In the genomic region with DNA sequence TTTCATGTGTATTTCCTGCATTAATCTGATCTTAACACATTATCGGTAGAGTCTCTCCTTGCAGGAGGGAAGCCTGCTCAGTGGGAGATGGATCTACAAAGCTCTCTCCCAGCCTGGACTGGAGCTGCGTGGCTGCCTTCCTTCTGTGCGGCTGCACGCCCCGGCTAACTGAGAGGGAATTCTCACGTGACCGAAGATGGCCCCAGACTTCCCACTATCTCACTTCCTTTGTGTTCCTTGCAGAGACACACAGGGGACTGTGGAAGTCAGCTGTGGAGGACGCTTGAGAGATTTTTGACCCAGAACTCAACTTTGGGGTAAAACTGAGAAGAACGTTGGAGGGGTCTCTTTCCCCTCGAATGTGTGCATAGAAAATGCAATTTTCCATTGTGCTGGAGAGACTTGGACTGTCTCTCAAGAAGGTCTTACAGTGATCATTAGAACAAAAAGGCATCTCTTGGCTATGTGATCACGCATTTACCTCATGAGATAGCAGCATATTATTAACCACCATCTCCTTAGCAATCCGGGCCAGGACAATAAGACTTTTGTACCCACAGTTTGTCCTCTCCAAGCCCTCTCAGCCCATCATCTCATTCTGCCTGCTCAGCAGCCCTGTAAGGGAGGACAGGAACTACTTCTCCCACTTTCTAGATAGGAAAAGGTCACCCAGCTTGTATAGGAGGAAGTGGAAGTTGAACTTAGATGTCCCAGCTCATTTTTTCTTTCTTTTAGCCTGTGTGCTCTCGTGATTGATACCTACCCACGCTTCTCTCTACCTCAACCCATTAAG, we compare ENCODE assay signal across 1 cellular context.
TF ChIP-seq lines count a peak whose summit lies in the region.

No MANE protein-coding gene starts in this region.

TF ChIP-seq in K562, 482 proteins besides CTCF, POLR2A, EP300 and RAD21 (continued from another document and continues in another):
- TF ChIP-seq, protein P1, sequence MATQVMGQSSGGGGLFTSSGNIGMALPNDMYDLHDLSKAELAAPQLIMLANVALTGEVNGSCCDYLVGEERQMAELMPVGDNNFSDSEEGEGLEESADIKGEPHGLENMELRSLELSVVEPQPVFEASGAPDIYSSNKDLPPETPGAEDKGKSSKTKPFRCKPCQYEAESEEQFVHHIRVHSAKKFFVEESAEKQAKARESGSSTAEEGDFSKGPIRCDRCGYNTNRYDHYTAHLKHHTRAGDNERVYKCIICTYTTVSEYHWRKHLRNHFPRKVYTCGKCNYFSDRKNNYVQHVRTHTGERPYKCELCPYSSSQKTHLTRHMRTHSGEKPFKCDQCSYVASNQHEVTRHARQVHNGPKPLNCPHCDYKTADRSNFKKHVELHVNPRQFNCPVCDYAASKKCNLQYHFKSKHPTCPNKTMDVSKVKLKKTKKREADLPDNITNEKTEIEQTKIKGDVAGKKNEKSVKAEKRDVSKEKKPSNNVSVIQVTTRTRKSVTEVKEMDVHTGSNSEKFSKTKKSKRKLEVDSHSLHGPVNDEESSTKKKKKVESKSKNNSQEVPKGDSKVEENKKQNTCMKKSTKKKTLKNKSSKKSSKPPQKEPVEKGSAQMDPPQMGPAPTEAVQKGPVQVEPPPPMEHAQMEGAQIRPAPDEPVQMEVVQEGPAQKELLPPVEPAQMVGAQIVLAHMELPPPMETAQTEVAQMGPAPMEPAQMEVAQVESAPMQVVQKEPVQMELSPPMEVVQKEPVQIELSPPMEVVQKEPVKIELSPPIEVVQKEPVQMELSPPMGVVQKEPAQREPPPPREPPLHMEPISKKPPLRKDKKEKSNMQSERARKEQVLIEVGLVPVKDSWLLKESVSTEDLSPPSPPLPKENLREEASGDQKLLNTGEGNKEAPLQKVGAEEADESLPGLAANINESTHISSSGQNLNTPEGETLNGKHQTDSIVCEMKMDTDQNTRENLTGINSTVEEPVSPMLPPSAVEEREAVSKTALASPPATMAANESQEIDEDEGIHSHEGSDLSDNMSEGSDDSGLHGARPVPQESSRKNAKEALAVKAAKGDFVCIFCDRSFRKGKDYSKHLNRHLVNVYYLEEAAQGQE (CRISPR knock-in tag; IDR thresholded peaks at IDR 0.05; ENCODE audit: low read depth) = no peak
- peak; percentile 56; the same call in 1 of the 2 replicates for TF ChIP-seq DPF2 (IDR thresholded peaks at IDR 0.05)
- no peak for TF ChIP-seq YBX1 (IDR thresholded peaks at IDR 0.05)
- 0 out of 2 replicates have a peak, but pooled peaks have one; percentile 34 for TF ChIP-seq HLTF (IDR thresholded peaks at IDR 0.05)
- TF ChIP-seq BCOR (IDR thresholded peaks at IDR 0.05) = no peak
- TF ChIP-seq, protein P2, sequence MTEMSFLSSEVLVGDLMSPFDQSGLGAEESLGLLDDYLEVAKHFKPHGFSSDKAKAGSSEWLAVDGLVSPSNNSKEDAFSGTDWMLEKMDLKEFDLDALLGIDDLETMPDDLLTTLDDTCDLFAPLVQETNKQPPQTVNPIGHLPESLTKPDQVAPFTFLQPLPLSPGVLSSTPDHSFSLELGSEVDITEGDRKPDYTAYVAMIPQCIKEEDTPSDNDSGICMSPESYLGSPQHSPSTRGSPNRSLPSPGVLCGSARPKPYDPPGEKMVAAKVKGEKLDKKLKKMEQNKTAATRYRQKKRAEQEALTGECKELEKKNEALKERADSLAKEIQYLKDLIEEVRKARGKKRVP (CRISPR knock-in tag; IDR thresholded peaks at IDR 0.05) = peak; percentile 53; the same call in 1 of the 2 replicates
- peak; percentile 86 for TF ChIP-seq NFRKB (IDR thresholded peaks at IDR 0.05; ENCODE audit: low read depth)
- no peak for TF ChIP-seq XRCC3 (IDR thresholded peaks at IDR 0.05)
- TF ChIP-seq, protein P3, sequence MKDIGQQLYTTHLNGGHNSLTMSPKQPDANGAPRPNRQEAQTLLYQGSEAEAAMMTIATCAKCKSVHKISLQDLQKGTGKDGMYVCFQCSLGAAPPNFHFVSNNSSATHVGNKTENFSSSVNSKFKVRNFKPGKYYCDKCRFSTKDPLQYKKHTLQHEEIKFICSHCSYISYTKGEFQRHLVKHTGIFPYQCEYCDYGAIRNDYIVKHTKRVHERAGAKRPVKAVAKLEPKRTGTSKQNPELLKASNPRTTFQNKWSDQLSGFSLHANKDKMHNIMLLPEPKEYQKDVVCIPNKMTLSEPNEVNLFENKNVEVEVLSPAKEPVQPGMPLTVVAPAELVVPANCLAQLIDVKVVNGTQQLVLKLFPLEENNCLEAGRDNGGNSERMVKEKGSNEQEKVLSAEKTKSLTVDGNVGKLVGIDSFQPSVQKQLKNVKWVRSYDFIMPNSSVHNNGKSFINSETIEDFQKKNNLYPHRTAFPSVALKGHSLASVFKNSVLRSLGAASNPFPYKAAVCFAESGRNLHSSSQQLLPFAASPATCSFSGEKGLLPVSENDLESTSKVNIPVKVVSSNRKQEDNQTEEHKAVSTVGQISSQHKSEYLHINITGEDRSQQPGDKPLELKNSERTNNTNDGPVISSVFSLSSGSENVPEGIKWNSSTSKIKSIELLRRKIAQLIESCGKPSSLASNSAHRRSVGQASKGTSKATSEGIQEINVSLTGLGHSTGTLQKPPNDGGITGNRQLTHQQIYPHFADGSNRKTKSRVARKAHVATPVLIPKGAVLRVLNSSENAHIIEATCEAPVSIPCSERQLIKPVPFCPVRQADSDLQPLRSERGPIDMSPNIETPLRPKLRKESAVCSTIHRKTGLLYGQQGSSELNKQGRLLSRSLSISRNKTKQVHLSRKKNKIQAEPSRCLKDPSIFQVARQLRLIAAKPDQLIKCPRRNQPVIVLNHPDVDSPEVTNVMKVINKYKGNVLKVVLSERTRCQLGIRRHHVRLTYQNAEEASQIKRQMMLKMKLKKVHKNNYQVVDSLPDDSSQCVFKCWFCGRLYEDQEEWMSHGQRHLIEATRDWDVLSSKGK (CRISPR knock-in tag; IDR thresholded peaks at IDR 0.05) = no peak
- TF ChIP-seq, protein P4, sequence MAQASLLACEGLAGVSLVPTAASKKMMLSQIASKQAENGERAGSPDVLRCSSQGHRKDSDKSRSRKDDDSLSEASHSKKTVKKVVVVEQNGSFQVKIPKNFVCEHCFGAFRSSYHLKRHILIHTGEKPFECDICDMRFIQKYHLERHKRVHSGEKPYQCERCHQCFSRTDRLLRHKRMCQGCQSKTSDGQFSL (CRISPR knock-in tag; IDR thresholded peaks at IDR 0.05) = no peak
- TF ChIP-seq, protein P4 (tag; IDR thresholded peaks at IDR 0.05) = no peak
- peak in 1 of 2 experiments; percentile 32; a peak in 1 of 4 replicates for TF ChIP-seq FOXK2 (conservative IDR thresholded peaks at IDR 0.05 in 1 of 2, IDR thresholded peaks at IDR 0.05 in 1 of 2; ENCODE audit: low read depth in 2 of 2)
- TF ChIP-seq CHD2 (IDR thresholded peaks at IDR 0.05; ENCODE audit: low read depth, low read length) = no peak
- TF ChIP-seq NELFE (IDR thresholded peaks at IDR 0.05; ENCODE audit: insufficient read depth, insufficient read length) = no peak
- TF ChIP-seq DMBX1 (CRISPR knock-in tag; IDR thresholded peaks at IDR 0.05; ENCODE audit: borderline replicate concordance) = peak; percentile 83
- no peak for TF ChIP-seq LCOR (CRISPR knock-in tag; IDR thresholded peaks at IDR 0.05)
- TF ChIP-seq ZNF24 (IDR thresholded peaks at IDR 0.05) = no peak; the same call in 1 of the 2 replicates
- no peak for TF ChIP-seq BCL6 (CRISPR knock-in tag; IDR thresholded peaks at IDR 0.05)
- TF ChIP-seq ZBED1 (IDR thresholded peaks at IDR 0.05) = no peak
- no peak for TF ChIP-seq ZC3H8 (IDR thresholded peaks at IDR 0.05)
- TF ChIP-seq FOXP1 (CRISPR knock-in tag; IDR thresholded peaks at IDR 0.05) = no peak
- TF ChIP-seq ZNF347 (CRISPR knock-in tag; IDR thresholded peaks at IDR 0.05; ENCODE audit: low read depth) = no peak
- no peak for TF ChIP-seq TCF7L2 (IDR thresholded peaks at IDR 0.05; ENCODE audit: low read depth, low read length)
- TF ChIP-seq, protein P5, sequence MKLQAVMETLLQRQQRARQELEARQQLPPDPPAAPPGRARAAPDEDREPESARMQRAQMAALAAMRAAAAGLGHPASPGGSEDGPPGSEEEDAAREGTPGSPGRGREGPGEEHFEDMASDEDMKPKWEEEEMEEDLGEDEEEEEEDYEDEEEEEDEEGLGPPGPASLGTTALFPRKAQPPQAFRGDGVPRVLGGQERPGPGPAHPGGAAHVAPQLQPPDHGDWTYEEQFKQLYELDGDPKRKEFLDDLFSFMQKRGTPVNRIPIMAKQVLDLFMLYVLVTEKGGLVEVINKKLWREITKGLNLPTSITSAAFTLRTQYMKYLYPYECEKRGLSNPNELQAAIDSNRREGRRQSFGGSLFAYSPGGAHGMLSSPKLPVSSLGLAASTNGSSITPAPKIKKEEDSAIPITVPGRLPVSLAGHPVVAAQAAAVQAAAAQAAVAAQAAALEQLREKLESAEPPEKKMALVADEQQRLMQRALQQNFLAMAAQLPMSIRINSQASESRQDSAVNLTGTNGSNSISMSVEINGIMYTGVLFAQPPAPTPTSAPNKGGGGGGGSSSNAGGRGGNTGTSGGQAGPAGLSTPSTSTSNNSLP (IDR thresholded peaks at IDR 0.05; ENCODE audit: borderline replicate concordance, low read depth, low read length) = no peak
- no peak for TF ChIP-seq ZNF3 (CRISPR knock-in tag; IDR thresholded peaks at IDR 0.05)
- no peak for TF ChIP-seq CEBPB (tag; IDR thresholded peaks at IDR 0.05)
- TF ChIP-seq, protein P6, sequence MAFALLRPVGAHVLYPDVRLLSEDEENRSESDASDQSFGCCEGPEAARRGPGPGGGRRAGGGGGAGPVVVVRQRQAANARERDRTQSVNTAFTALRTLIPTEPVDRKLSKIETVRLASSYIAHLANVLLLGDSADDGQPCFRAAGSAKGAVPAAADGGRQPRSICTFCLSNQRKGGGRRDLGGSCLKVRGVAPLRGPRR (CRISPR knock-in tag; IDR thresholded peaks at IDR 0.05) = no peak
- TF ChIP-seq, protein P7, sequence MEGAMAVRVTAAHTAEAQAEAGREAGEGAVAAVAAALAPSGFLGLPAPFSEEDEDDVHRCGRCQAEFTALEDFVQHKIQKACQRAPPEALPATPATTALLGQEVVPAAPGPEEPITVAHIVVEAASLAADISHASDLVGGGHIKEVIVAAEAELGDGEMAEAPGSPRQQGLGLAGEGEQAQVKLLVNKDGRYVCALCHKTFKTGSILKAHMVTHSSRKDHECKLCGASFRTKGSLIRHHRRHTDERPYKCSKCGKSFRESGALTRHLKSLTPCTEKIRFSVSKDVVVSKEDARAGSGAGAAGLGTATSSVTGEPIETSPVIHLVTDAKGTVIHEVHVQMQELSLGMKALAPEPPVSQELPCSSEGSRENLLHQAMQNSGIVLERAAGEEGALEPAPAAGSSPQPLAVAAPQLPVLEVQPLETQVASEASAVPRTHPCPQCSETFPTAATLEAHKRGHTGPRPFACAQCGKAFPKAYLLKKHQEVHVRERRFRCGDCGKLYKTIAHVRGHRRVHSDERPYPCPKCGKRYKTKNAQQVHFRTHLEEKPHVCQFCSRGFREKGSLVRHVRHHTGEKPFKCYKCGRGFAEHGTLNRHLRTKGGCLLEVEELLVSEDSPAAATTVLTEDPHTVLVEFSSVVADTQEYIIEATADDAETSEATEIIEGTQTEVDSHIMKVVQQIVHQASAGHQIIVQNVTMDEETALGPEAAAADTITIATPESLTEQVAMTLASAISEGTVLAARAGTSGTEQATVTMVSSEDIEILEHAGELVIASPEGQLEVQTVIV (CRISPR knock-in tag; IDR thresholded peaks at IDR 0.05; ENCODE audit: borderline replicate concordance) = no peak
- TF ChIP-seq, protein P8, sequence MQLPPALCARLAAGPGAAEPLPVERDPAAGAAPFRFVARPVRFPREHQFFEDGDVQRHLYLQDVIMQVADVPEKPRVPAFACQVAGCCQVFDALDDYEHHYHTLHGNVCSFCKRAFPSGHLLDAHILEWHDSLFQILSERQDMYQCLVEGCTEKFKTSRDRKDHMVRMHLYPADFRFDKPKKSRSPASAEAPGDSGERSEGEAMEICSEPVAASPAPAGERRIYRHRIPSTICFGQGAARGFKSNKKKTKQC (CRISPR knock-in tag; IDR thresholded peaks at IDR 0.05) = no peak
- no peak for TF ChIP-seq TEAD2 (tag; IDR thresholded peaks at IDR 0.05)
- no peak for TF ChIP-seq SRSF7 (optimal IDR thresholded peaks at IDR 0.05; ENCODE audit: low read depth, low read length)
- TF ChIP-seq IFI16 (CRISPR knock-in tag; IDR thresholded peaks at IDR 0.05) = no peak
- TF ChIP-seq TCF7 (IDR thresholded peaks at IDR 0.05; ENCODE audit: borderline replicate concordance) = no peak
- TF ChIP-seq GABPB1 (CRISPR knock-in tag; IDR thresholded peaks at IDR 0.05) = no peak
- TF ChIP-seq ILF3 (IDR thresholded peaks at IDR 0.05; ENCODE audit: borderline replicate concordance) = no peak
- no peak for TF ChIP-seq ZNF707 (CRISPR knock-in tag; conservative IDR thresholded peaks at IDR 0.05)
- no peak for TF ChIP-seq ZNF282 (CRISPR knock-in tag; IDR thresholded peaks at IDR 0.05)
- no peak for TF ChIP-seq KHSRP (IDR thresholded peaks at IDR 0.05)
- TF ChIP-seq, protein P9, sequence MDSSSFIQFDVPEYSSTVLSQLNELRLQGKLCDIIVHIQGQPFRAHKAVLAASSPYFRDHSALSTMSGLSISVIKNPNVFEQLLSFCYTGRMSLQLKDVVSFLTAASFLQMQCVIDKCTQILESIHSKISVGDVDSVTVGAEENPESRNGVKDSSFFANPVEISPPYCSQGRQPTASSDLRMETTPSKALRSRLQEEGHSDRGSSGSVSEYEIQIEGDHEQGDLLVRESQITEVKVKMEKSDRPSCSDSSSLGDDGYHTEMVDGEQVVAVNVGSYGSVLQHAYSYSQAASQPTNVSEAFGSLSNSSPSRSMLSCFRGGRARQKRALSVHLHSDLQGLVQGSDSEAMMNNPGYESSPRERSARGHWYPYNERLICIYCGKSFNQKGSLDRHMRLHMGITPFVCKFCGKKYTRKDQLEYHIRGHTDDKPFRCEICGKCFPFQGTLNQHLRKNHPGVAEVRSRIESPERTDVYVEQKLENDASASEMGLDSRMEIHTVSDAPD (CRISPR knock-in tag; IDR thresholded peaks at IDR 0.05) = no peak
- TF ChIP-seq PCBP2 (IDR thresholded peaks at IDR 0.05; ENCODE audit: low read depth, low read length, poor library complexity, severe bottlenecking) = no peak
- TF ChIP-seq TRIM24 (IDR thresholded peaks at IDR 0.05) = 0 out of 4 replicates have a peak, but pooled peaks of 1 of the 2 experiments have one; percentile 8
- TF ChIP-seq, protein P10, sequence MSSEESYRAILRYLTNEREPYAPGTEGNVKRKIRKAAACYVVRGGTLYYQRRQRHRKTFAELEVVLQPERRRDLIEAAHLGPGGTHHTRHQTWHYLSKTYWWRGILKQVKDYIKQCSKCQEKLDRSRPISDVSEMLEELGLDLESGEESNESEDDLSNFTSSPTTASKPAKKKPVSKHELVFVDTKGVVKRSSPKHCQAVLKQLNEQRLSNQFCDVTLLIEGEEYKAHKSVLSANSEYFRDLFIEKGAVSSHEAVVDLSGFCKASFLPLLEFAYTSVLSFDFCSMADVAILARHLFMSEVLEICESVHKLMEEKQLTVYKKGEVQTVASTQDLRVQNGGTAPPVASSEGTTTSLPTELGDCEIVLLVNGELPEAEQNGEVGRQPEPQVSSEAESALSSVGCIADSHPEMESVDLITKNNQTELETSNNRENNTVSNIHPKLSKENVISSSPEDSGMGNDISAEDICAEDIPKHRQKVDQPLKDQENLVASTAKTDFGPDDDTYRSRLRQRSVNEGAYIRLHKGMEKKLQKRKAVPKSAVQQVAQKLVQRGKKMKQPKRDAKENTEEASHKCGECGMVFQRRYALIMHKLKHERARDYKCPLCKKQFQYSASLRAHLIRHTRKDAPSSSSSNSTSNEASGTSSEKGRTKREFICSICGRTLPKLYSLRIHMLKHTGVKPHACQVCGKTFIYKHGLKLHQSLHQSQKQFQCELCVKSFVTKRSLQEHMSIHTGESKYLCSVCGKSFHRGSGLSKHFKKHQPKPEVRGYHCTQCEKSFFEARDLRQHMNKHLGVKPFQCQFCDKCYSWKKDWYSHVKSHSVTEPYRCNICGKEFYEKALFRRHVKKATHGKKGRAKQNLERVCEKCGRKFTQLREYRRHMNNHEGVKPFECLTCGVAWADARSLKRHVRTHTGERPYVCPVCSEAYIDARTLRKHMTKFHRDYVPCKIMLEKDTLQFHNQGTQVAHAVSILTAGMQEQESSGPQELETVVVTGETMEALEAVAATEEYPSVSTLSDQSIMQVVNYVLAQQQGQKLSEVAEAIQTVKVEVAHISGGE (CRISPR knock-in tag; IDR thresholded peaks at IDR 0.05) = no peak; a peak in 1 of 6 replicates
